12 cellular contexts compared by ENCODE assay signal in the genomic region with DNA sequence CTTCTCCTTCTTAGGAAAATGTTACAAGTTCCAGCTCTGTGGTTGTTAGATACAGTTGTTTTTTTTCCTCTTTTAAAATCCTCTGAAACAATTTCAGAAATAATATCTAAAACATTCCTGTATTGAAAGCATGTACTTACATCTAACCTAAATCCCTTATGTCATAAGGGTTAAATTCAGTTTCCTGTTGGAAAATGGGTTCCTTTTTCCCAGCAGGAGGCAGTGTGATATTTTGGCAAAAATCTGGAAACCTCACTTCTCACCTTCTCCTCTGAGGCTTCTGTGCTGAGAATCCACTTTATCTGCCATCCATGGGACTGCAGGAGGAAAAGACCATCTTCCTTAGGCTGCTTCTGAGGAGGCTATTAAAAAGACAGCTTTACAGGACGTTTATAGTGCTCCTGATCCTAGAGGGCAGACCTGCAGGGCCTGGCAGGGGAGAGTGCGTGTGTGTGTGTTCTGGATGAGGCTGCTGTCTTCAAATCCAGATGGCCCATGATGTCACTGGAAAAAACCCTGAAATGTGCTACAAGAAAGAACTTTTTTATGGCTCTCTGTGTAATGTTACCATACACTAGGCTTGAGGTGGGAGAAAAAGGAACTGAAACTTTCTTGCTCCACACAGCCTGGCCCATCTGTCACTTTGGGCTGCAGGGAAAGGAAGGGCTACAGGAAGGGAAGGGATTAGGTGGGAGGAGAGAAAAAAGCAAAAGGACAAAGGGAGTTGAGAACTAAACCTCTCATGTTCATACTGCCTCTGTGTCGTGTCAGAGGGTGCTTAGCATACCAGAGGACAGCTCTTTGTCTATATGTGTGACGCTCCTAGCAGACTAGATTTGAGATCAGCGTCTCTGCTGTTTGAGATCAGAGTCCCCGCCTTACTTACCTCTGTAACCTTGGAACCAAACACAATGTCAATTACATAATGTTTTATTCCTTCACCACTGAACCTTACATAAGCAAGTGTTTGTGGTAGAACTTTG.
DNase-seq lines count a peak whose midpoint lies in the region; ATAC-seq and TF ChIP-seq lines count a peak whose summit lies in the region.
"Had no signal": no experiment of that assay in that cellular context is flagged by ENCODE, and none has a peak within 500 bp of the region (broad histone marks: within the 10 kb centered on the region; RNA-seq: fewer than 3 reads in every experiment).

No MANE protein-coding gene starts in this region.

- H3K9me3 ChIP-seq in mammary epithelial cell (replicated peaks; ENCODE audit: insufficient read depth, low read length), result no peaks in the 10 kb centered on the region
- H3K9me3 ChIP-seq: esophagus muscularis mucosa had no signal

- H3K27ac ChIP-seq in 22Rv1 (no peak overlapping the region), mammary epithelial cell (ENCODE audit: insufficient read depth, low read depth, low read length) (no peak overlapping the region)
- H3K27ac ChIP-seq: esophagus muscularis mucosa had no signal

- no peaks in the 10 kb centered on the region for H3K79me2 ChIP-seq in mammary epithelial cell (ENCODE audit: insufficient read depth, low read length)

- dilution Hi-C loops in mammary epithelial cell (cut with HindIII; ENCODE audit: low sequenced_read_pairs), result no loop called here

- H3K36me3 Mint-ChIP-seq in brain, result no peaks in the 10 kb centered on the region
- H3K36me3 Mint-ChIP-seq in naive thymus-derived CD8-positive, alpha-beta T cell, result no peaks in the 10 kb centered on the region
- H3K36me3 Mint-ChIP-seq: natural killer cell treated with Interleukin-12 subunit alpha and Interleukin-12 subunit beta and Interleukin-15 and Interleukin-18, amount 100 ng/mL, for 72 hours had no signal

- WGBS in mammary epithelial cell (ENCODE audit: low coverage, missing lambda C conversion rate), result 40% methylated on average over 5 of the region's 6 CpGs

- no peak overlapping the region for H3K4me2 ChIP-seq in mammary epithelial cell (ENCODE audit: insufficient read depth, low read depth, low read length)

- ATAC-seq in GM19025 (IDR thresholded peaks at IDR 0.05; ENCODE audit: low read depth, unreplicated experiment) (peak; percentile 74), HG03045 (IDR thresholded peaks at IDR 0.05; ENCODE audit: unreplicated experiment) (peak; percentile 62)
- no peak for ATAC-seq in naive thymus-derived CD8-positive, alpha-beta T cell
- ATAC-seq: natural killer cell treated with Interleukin-12 subunit alpha and Interleukin-12 subunit beta and Interleukin-15 and Interleukin-18, amount 100 ng/mL, for 72 hours had no signal

- H3K9ac ChIP-seq in mammary epithelial cell (ENCODE audit: insufficient read depth, low read length), result no peak overlapping the region

- no peaks in the 10 kb centered on the region for H3K27me3 Mint-ChIP-seq in brain
- no peaks in the 10 kb centered on the region for H3K27me3 Mint-ChIP-seq in naive thymus-derived CD8-positive, alpha-beta T cell
- H3K27me3 Mint-ChIP-seq: B cell; natural killer cell treated with Interleukin-12 subunit alpha and Interleukin-12 subunit beta and Interleukin-15 and Interleukin-18, amount 100 ng/mL, for 72 hours had no signal

- intact Hi-C loops in mammary epithelial cell (cut with micrococcal nuclease), result no loop called here

- H4K20me1 ChIP-seq in mammary epithelial cell (ENCODE audit: insufficient read depth, low read length), result no peaks in the 10 kb centered on the region

- peaks cover 0 to 4% (median 0%) of the 10 kb centered on the region in 5 experiments for H3K9me3 Mint-ChIP-seq in brain
- peaks cover 0 to 10% (median 5%) of the 10 kb centered on the region in 9 donors for H3K9me3 Mint-ChIP-seq in naive thymus-derived CD8-positive, alpha-beta T cell

- POLR2A ChIA-PET in naive thymus-derived CD8-positive, alpha-beta T cell (lab: Charles Lee), result no interaction called here

- H3K36me3 ChIP-seq in mammary epithelial cell (ENCODE audit: insufficient read depth, low read length), result no peaks in the 10 kb centered on the region
- H3K36me3 ChIP-seq: esophagus muscularis mucosa had no signal

- in situ Hi-C loops in mammary epithelial cell (cut with MboI; ENCODE audit: low sequenced_read_pairs in 2 of 2), result no loop called here

- no peak overlapping the region for H3K4me3 ChIP-seq in mammary epithelial cell (replicated peaks in 1 of 3; ENCODE audit: insufficient read depth in 1 of 3, low read depth in 2 of 3, low read length in 3 of 3)
- H3K4me3 ChIP-seq: esophagus muscularis mucosa had no signal

- no peak overlapping the region for H3K4me3 Mint-ChIP-seq in brain
- H3K4me3 Mint-ChIP-seq in naive thymus-derived CD8-positive, alpha-beta T cell, result no peak overlapping the region
- H3K4me3 Mint-ChIP-seq: activated naive CD4-positive, alpha-beta T cell treated with anti-CD3 and anti-CD28 coated beads for 36 hours; B cell; natural killer cell treated with Interleukin-12 subunit alpha and Interleukin-12 subunit beta and Interleukin-15 and Interleukin-18, amount 100 ng/mL, for 72 hours had no signal

- no TSS peak for BruUV-seq in mammary epithelial cell (replicated peaks; lab: Mats Ljungman, UMichigan)

- CTCF ChIA-PET in mammary epithelial cell (lab: Charles Lee; ENCODE audit: low non-redundant PET), result no interaction called here

- no peaks in the 10 kb centered on the region for H3K4me1 ChIP-seq in mammary epithelial cell (ENCODE audit: insufficient read depth, low read length)

- H2AFZ ChIP-seq in mammary epithelial cell (ENCODE audit: low read depth, low read length), result no peak overlapping the region

- no peak for DNase-seq in mammary epithelial cell
- DNase-seq in naive thymus-derived CD8-positive, alpha-beta T cell, result no peak
- no peak for DNase-seq in activated CD4-positive, alpha-beta T cell treated with anti-CD3 and anti-CD28 coated beads for 48 hours
- DNase-seq in NCI-H1092 (lab: John Stamatoyannopoulos, UW), result no peak
- DNase-seq: activated naive CD4-positive, alpha-beta T cell treated with anti-CD3 and anti-CD28 coated beads for 36 hours had no signal

- peaks cover 9% of the 10 kb centered on the region for H3K4me1 Mint-ChIP-seq in brain
- H3K4me1 Mint-ChIP-seq in naive thymus-derived CD8-positive, alpha-beta T cell, result no peaks in the 10 kb centered on the region
- H3K4me1 Mint-ChIP-seq: B cell had no signal

- TF ChIP-seq CTCF in 22Rv1 (IDR thresholded peaks at IDR 0.05) (peak; percentile 33), brain (conservative IDR thresholded peaks at IDR 0.05) (peak; percentile 8 to 15), mammary epithelial cell (conservative IDR thresholded peaks at IDR 0.05 in 1 of 2, IDR thresholded peaks at IDR 0.05 in 1 of 2; ENCODE audit: extremely low read depth in 1 of 2, insufficient read depth in 1 of 2, low read depth in 1 of 2, low read length in 2 of 2) (peak in 1 of 2 donors; percentile 29)

- peak overlapping the region in 2 of 5 experiments; percentile 54 to 57 for H3K27ac Mint-ChIP-seq in brain
- H3K27ac Mint-ChIP-seq in naive thymus-derived CD8-positive, alpha-beta T cell, result no peak overlapping the region
- H3K27ac Mint-ChIP-seq: activated naive CD4-positive, alpha-beta T cell treated with anti-CD3 and anti-CD28 coated beads for 36 hours; B cell; natural killer cell treated with Interleukin-12 subunit alpha and Interleukin-12 subunit beta and Interleukin-15 and Interleukin-18, amount 100 ng/mL, for 72 hours had no signal

- no peaks in the 10 kb centered on the region for H3K27me3 ChIP-seq in mammary epithelial cell (ENCODE audit: insufficient read depth, low read length)
- H3K27me3 ChIP-seq: esophagus muscularis mucosa had no signal

Comparison
In these comparisons a context has a peak if more than half of its experiments do, and no peak if none do; other contexts are left out.
1. ATAC-seq: peak in GM19025 (single experiment) and HG03045 (single experiment); none in naive thymus-derived CD8-positive, alpha-beta T cell (0 of 2).